In the genomic region with DNA sequence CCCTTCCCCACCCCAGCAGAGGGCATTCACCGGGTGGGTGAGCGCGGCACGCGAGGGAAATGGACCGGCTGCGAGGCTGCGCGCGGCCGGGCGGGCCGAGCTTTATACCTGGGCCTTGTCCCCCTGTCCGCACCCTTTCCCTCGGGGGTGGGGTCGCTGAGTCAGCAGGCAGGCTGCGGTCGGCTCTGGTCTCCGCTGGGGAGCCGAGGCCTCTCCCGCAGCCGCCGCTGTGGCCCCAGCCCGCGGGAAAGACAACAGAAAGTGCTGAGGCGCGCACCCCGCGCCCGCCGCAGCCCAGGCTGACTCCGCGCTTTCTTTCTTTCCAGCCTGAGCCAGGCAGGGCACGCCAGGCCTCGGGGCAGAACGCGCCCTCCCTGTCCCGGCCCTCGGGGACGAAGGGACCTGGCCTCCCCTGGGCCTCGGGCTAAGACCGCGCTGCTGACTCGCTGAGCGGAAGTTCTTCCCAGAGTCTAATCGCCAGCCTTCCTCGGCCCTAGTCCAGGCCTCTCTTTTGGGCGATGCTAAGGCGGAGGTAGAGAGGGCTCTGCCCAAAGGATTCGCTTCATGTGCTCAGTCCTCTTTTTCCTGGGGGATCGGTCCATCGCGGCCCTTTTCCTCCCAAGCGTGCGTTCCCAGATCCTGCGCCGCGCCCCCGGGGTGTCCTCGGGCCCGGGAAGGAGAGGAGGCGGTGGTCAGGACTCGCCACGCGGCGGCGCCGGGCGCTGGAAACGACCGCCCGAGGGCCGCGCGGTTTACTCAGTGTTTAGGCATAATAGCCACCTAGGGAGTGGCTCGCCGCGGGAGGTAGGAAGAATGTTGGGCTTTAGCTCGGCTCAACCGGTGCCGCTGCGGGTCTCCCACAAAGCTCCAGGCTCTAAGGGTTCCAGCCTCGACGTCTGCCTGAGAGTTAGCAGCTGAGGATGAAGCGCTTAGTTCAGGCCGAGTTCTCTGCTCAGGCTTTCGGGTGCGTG, we compare ENCODE assay signal across 1 cellular context.
A peak's percentile ranks its signal among the peaks of the same experiment; 100 is the strongest.
TF ChIP-seq lines count a peak whose summit lies in the region.

A gene with protein sequence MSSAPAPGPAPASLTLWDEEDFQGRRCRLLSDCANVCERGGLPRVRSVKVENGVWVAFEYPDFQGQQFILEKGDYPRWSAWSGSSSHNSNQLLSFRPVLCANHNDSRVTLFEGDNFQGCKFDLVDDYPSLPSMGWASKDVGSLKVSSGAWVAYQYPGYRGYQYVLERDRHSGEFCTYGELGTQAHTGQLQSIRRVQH (minus strand): TSS at position 78 of the 971 bp plus-strand sequence. CDS start 246 bp downstream, outside the sequence.

TF ChIP-seq in HepG2, 621 proteins besides CTCF, POLR2A, EP300 and RAD21 (continues in another document):
- TF ChIP-seq ZNF777 (CRISPR knock-in tag; IDR thresholded peaks at IDR 0.05) = peak; percentile 16
- no peak for TF ChIP-seq PRPF4 (IDR thresholded peaks at IDR 0.05; ENCODE audit: low read depth, low read length, poor library complexity, severe bottlenecking)
- TF ChIP-seq, protein P1, sequence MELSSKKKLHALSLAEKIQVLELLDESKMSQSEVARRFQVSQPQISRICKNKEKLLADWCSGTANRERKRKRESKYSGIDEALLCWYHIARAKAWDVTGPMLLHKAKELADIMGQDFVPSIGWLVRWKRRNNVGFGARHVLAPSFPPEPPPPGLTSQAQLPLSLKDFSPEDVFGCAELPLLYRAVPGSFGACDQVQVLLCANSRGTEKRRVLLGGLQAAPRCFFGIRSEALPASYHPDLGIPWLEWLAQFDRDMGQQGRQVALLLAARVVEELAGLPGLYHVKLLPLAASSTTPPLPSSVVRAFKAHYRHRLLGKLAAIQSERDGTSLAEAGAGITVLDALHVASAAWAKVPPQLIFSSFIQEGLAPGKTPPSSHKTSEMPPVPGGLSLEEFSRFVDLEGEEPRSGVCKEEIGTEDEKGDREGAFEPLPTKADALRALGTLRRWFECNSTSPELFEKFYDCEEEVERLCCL (CRISPR knock-in tag; IDR thresholded peaks at IDR 0.05; ENCODE audit: borderline replicate concordance) = no peak
- TF ChIP-seq, protein P2, sequence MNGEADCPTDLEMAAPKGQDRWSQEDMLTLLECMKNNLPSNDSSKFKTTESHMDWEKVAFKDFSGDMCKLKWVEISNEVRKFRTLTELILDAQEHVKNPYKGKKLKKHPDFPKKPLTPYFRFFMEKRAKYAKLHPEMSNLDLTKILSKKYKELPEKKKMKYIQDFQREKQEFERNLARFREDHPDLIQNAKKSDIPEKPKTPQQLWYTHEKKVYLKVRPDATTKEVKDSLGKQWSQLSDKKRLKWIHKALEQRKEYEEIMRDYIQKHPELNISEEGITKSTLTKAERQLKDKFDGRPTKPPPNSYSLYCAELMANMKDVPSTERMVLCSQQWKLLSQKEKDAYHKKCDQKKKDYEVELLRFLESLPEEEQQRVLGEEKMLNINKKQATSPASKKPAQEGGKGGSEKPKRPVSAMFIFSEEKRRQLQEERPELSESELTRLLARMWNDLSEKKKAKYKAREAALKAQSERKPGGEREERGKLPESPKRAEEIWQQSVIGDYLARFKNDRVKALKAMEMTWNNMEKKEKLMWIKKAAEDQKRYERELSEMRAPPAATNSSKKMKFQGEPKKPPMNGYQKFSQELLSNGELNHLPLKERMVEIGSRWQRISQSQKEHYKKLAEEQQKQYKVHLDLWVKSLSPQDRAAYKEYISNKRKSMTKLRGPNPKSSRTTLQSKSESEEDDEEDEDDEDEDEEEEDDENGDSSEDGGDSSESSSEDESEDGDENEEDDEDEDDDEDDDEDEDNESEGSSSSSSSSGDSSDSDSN (CRISPR knock-in tag; IDR thresholded peaks at IDR 0.05) = peak; percentile 38; the same call in 1 of the 2 replicates
- 0 out of 2 replicates have a peak, but pooled peaks have one; percentile 18 for TF ChIP-seq SPEN (CRISPR knock-in tag; IDR thresholded peaks at IDR 0.05; ENCODE audit: low read depth)
- 0 out of 2 replicates have a peak, but pooled peaks have one; percentile 2 for TF ChIP-seq ZSCAN25 (CRISPR knock-in tag; IDR thresholded peaks at IDR 0.05)
- peak; percentile 22 to 30; a peak in 2 of 4 replicates for TF ChIP-seq MAFK (conservative IDR thresholded peaks at IDR 0.05 in 1 of 2, IDR thresholded peaks at IDR 0.05 in 1 of 2; ENCODE audit: low read length in 2 of 2)
- TF ChIP-seq, protein P3, sequence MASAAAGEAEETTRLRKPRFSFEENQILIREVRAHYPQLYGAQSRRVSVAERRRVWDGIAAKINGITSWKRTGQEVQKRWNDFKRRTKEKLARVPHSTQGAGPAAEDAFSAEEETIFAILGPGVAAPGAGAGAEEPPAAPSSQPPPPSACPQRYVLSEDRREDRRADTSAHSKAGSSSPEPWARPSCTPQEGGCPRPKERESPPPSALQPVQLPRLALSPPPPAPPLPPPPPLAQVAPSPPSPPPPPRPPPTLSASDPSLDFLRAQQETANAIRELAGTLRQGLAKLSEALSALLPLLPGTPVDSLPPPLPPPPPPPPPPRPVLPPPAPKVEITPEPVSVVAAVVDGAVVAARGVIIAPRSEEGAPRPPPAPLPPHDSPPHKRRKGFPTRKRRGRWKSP (CRISPR knock-in tag; IDR thresholded peaks at IDR 0.05) = 0 out of 2 replicates have a peak, but pooled peaks have one; percentile 57
- no peak for TF ChIP-seq SP5 (CRISPR knock-in tag; IDR thresholded peaks at IDR 0.05; ENCODE audit: borderline replicate concordance, low read depth)
- TF ChIP-seq MAFG (CRISPR knock-in tag; IDR thresholded peaks at IDR 0.05) = peak; percentile 40; the same call in 1 of the 2 replicates
- TF ChIP-seq, protein P4, sequence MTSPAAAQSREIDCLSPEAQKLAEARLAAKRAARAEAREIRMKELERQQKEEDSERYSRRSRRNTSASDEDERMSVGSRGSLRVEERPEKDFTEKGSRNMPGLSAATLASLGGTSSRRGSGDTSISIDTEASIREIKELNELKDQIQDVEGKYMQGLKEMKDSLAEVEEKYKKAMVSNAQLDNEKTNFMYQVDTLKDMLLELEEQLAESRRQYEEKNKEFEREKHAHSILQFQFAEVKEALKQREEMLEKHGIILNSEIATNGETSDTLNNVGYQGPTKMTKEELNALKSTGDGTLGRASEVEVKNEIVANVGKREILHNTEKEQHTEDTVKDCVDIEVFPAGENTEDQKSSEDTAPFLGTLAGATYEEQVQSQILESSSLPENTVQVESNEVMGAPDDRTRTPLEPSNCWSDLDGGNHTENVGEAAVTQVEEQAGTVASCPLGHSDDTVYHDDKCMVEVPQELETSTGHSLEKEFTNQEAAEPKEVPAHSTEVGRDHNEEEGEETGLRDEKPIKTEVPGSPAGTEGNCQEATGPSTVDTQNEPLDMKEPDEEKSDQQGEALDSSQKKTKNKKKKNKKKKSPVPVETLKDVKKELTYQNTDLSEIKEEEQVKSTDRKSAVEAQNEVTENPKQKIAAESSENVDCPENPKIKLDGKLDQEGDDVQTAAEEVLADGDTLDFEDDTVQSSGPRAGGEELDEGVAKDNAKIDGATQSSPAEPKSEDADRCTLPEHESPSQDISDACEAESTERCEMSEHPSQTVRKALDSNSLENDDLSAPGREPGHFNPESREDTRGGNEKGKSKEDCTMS (CRISPR knock-in tag; conservative IDR thresholded peaks at IDR 0.05) = no peak
- TF ChIP-seq, protein P5, sequence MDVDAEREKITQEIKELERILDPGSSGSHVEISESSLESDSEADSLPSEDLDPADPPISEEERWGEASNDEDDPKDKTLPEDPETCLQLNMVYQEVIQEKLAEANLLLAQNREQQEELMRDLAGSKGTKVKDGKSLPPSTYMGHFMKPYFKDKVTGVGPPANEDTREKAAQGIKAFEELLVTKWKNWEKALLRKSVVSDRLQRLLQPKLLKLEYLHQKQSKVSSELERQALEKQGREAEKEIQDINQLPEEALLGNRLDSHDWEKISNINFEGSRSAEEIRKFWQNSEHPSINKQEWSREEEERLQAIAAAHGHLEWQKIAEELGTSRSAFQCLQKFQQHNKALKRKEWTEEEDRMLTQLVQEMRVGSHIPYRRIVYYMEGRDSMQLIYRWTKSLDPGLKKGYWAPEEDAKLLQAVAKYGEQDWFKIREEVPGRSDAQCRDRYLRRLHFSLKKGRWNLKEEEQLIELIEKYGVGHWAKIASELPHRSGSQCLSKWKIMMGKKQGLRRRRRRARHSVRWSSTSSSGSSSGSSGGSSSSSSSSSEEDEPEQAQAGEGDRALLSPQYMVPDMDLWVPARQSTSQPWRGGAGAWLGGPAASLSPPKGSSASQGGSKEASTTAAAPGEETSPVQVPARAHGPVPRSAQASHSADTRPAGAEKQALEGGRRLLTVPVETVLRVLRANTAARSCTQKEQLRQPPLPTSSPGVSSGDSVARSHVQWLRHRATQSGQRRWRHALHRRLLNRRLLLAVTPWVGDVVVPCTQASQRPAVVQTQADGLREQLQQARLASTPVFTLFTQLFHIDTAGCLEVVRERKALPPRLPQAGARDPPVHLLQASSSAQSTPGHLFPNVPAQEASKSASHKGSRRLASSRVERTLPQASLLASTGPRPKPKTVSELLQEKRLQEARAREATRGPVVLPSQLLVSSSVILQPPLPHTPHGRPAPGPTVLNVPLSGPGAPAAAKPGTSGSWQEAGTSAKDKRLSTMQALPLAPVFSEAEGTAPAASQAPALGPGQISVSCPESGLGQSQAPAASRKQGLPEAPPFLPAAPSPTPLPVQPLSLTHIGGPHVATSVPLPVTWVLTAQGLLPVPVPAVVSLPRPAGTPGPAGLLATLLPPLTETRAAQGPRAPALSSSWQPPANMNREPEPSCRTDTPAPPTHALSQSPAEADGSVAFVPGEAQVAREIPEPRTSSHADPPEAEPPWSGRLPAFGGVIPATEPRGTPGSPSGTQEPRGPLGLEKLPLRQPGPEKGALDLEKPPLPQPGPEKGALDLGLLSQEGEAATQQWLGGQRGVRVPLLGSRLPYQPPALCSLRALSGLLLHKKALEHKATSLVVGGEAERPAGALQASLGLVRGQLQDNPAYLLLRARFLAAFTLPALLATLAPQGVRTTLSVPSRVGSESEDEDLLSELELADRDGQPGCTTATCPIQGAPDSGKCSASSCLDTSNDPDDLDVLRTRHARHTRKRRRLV (CRISPR knock-in tag; IDR thresholded peaks at IDR 0.05) = no peak
- TF ChIP-seq SNAPC2 (CRISPR knock-in tag; IDR thresholded peaks at IDR 0.05) = 0 out of 2 replicates have a peak, but pooled peaks have one; percentile 24
- TF ChIP-seq, protein P6, sequence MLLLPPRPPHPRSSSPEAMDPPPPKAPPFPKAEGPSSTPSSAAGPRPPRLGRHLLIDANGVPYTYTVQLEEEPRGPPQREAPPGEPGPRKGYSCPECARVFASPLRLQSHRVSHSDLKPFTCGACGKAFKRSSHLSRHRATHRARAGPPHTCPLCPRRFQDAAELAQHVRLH (CRISPR knock-in tag; IDR thresholded peaks at IDR 0.05; ENCODE audit: borderline replicate concordance, low read depth) = no peak
- TF ChIP-seq FOXA3 (CRISPR knock-in tag; IDR thresholded peaks at IDR 0.05) = no peak
- TF ChIP-seq BCL6 (CRISPR knock-in tag; IDR thresholded peaks at IDR 0.05) = peak; percentile 27; the same call in 1 of the 2 replicates
- TF ChIP-seq ZNF570 (CRISPR knock-in tag; IDR thresholded peaks at IDR 0.05; ENCODE audit: borderline replicate concordance) = no peak
- TF ChIP-seq, protein P7, sequence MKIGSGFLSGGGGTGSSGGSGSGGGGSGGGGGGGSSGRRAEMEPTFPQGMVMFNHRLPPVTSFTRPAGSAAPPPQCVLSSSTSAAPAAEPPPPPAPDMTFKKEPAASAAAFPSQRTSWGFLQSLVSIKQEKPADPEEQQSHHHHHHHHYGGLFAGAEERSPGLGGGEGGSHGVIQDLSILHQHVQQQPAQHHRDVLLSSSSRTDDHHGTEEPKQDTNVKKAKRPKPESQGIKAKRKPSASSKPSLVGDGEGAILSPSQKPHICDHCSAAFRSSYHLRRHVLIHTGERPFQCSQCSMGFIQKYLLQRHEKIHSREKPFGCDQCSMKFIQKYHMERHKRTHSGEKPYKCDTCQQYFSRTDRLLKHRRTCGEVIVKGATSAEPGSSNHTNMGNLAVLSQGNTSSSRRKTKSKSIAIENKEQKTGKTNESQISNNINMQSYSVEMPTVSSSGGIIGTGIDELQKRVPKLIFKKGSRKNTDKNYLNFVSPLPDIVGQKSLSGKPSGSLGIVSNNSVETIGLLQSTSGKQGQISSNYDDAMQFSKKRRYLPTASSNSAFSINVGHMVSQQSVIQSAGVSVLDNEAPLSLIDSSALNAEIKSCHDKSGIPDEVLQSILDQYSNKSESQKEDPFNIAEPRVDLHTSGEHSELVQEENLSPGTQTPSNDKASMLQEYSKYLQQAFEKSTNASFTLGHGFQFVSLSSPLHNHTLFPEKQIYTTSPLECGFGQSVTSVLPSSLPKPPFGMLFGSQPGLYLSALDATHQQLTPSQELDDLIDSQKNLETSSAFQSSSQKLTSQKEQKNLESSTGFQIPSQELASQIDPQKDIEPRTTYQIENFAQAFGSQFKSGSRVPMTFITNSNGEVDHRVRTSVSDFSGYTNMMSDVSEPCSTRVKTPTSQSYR (CRISPR knock-in tag; IDR thresholded peaks at IDR 0.05; ENCODE audit: borderline replicate concordance) = no peak
- TF ChIP-seq, protein P8, sequence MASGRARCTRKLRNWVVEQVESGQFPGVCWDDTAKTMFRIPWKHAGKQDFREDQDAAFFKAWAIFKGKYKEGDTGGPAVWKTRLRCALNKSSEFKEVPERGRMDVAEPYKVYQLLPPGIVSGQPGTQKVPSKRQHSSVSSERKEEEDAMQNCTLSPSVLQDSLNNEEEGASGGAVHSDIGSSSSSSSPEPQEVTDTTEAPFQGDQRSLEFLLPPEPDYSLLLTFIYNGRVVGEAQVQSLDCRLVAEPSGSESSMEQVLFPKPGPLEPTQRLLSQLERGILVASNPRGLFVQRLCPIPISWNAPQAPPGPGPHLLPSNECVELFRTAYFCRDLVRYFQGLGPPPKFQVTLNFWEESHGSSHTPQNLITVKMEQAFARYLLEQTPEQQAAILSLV (CRISPR knock-in tag; IDR thresholded peaks at IDR 0.05; ENCODE audit: borderline replicate concordance) = peak; percentile 36; the same call in 1 of the 2 replicates
- TF ChIP-seq XRCC5 (optimal IDR thresholded peaks at IDR 0.05; ENCODE audit: low read length) = peak; percentile 26
- TF ChIP-seq, protein P9, sequence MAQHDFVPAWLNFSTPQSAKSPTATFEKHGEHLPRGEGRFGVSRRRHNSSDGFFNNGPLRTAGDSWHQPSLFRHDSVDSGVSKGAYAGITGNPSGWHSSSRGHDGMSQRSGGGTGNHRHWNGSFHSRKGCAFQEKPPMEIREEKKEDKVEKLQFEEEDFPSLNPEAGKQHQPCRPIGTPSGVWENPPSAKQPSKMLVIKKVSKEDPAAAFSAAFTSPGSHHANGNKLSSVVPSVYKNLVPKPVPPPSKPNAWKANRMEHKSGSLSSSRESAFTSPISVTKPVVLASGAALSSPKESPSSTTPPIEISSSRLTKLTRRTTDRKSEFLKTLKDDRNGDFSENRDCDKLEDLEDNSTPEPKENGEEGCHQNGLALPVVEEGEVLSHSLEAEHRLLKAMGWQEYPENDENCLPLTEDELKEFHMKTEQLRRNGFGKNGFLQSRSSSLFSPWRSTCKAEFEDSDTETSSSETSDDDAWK (CRISPR knock-in tag; IDR thresholded peaks at IDR 0.05) = no peak
- TF ChIP-seq MTF2 (CRISPR knock-in tag; IDR thresholded peaks at IDR 0.05; ENCODE audit: borderline replicate concordance) = 0 out of 2 replicates have a peak, but pooled peaks have one; percentile 4
- no peak for TF ChIP-seq MED13 (CRISPR knock-in tag; IDR thresholded peaks at IDR 0.05)
- TF ChIP-seq, protein P10, sequence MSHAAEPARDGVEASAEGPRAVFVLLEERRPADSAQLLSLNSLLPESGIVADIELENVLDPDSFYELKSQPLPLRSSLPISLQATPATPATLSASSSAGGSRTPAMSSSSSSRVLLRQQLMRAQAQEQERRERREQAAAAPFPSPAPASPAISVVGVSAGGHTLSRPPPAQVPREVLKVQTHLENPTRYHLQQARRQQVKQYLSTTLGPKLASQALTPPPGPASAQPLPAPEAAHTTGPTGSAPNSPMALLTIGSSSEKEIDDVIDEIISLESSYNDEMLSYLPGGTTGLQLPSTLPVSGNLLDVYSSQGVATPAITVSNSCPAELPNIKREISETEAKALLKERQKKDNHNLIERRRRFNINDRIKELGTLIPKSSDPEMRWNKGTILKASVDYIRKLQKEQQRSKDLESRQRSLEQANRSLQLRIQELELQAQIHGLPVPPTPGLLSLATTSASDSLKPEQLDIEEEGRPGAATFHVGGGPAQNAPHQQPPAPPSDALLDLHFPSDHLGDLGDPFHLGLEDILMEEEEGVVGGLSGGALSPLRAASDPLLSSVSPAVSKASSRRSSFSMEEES (CRISPR knock-in tag; IDR thresholded peaks at IDR 0.05) = no peak
